Comparison of ENCODE assay signal across 18 cellular contexts in the genomic region with DNA sequence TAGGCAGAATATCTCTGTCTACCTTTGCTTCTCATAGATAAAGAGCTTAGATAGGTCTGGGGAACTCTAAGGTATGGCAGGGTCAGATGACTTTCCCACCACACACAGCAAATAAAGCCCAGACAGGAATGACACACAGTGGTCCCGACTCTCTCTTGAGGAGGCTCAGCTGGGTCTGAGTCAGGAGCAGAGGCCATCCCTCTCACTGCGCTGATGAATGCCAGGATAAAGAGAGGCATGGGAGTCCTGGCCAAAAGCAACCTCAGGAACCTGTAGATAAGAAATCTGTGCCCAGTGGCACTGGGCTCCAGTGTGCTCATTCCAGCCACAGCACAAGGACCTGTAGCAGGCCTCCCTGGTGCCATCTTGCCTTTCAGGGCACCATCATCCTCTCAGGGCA.
DNase-seq lines count a peak whose midpoint lies in the region; ATAC-seq and TF ChIP-seq lines count a peak whose summit lies in the region.
"Had no signal": no experiment of that assay in that cellular context is flagged by ENCODE, and none has a peak within 500 bp of the region (broad histone marks: within the 10 kb centered on the region; RNA-seq: fewer than 3 reads in every experiment).

No MANE protein-coding gene starts in this region.

- H2AFZ ChIP-seq in neuronal stem cell (ENCODE audit: low read length), result no peak overlapping the region
- H2AFZ ChIP-seq: GM23338 had no signal

- peaks cover 15% of the 10 kb centered on the region for H3K4me1 Mint-ChIP-seq in T-helper 17 cell
- H3K4me1 Mint-ChIP-seq in stimulated activated effector memory CD8-positive, alpha-beta T cell treated with anti-CD3 and anti-CD28 coated beads, Interleukin-12 subunit alpha, Interleukin-12 subunit beta, amount 100 ng/mL, for 72 hours, result peaks cover 6% of the 10 kb centered on the region
- H3K4me1 Mint-ChIP-seq: IgD-negative memory B cell had no signal

- ATAC-seq in T-helper 17 cell (no peak), HG02610 (IDR thresholded peaks at IDR 0.05; ENCODE audit: unreplicated experiment) (no peak)
- ATAC-seq in stimulated activated effector memory CD8-positive, alpha-beta T cell treated with anti-CD3 and anti-CD28 coated beads, Interleukin-12 subunit alpha, Interleukin-12 subunit beta, amount 100 ng/mL, for 72 hours, result no peak
- ATAC-seq: GM23338, HCT116, HepG2 had no signal

- H3K4me3 Mint-ChIP-seq in T-helper 17 cell, result no peak overlapping the region
- no peak overlapping the region for H3K4me3 Mint-ChIP-seq in stimulated activated effector memory CD8-positive, alpha-beta T cell treated with anti-CD3 and anti-CD28 coated beads, Interleukin-12 subunit alpha, Interleukin-12 subunit beta, amount 100 ng/mL, for 72 hours
- H3K4me3 Mint-ChIP-seq: CD4-positive, CD25-positive, alpha-beta regulatory T cell; CD8-positive, alpha-beta memory T cell; GM23338; IgD-negative memory B cell had no signal

- H3K23ac ChIP-seq in neuronal stem cell (ENCODE audit: low read depth, low read length, poor library complexity), result no peak overlapping the region

- H3K79me1 ChIP-seq in neuronal stem cell (ENCODE audit: low read depth, low read length), result no peaks in the 10 kb centered on the region

- H3K4me2 ChIP-seq in neuronal stem cell (ENCODE audit: insufficient read depth, low read length, poor library complexity, severe bottlenecking), result no peak overlapping the region
- H3K4me2 ChIP-seq: GM23338 had no signal

- no peak overlapping the region for H2BK5ac ChIP-seq in neuronal stem cell (ENCODE audit: low read length)

- H3K27me3 ChIP-seq in esophagus muscularis mucosa, result peaks cover 0 to 5% (median 0%) of the 10 kb centered on the region in 4 donors
- no peaks in the 10 kb centered on the region for H3K27me3 ChIP-seq in neuronal stem cell (ENCODE audit: control insufficient read depth in 3 of 3, insufficient read depth in 3 of 3, low read depth in 1 of 3, low read length in 3 of 3)

- H4K91ac ChIP-seq in neuronal stem cell (ENCODE audit: low read depth, low read length, poor library complexity), result no peak overlapping the region

- no peaks in the 10 kb centered on the region for H3K36me3 Mint-ChIP-seq in T-helper 17 cell (ENCODE audit: low read depth)
- H3K36me3 Mint-ChIP-seq in stimulated activated effector memory CD8-positive, alpha-beta T cell treated with anti-CD3 and anti-CD28 coated beads, Interleukin-12 subunit alpha, Interleukin-12 subunit beta, amount 100 ng/mL, for 72 hours, result no peaks in the 10 kb centered on the region
- H3K36me3 Mint-ChIP-seq: CD4-positive, CD25-positive, alpha-beta regulatory T cell; CD8-positive, alpha-beta memory T cell had no signal

- H3K27ac Mint-ChIP-seq in T-helper 17 cell, result peak overlapping the region; percentile 73
- peak overlapping the region; percentile 34 for H3K27ac Mint-ChIP-seq in stimulated activated effector memory CD8-positive, alpha-beta T cell treated with anti-CD3 and anti-CD28 coated beads, Interleukin-12 subunit alpha, Interleukin-12 subunit beta, amount 100 ng/mL, for 72 hours
- H3K27ac Mint-ChIP-seq: CD4-positive, CD25-positive, alpha-beta regulatory T cell; CD8-positive, alpha-beta memory T cell; GM23338; IgD-negative memory B cell had no signal

- H3K4me1 ChIP-seq in esophagus muscularis mucosa (no peaks in the 10 kb centered on the region), neuronal stem cell (ENCODE audit: control insufficient read depth in 2 of 2, insufficient read depth in 1 of 2, low read depth in 1 of 2, low read length in 2 of 2) (no peaks in the 10 kb centered on the region)
- H3K4me1 ChIP-seq: BE2C had no signal

- no peak overlapping the region for H3K9ac ChIP-seq in neuronal stem cell (ENCODE audit: low read depth, low read length, poor library complexity)

- 82% methylated on average over 2 of the region's 2 CpGs for WGBS in esophagus muscularis mucosa
- no CpG with 5 or more reads among the region's 2 CpGs for WGBS in neuronal stem cell (ENCODE audit: extremely low coverage in 2 of 2, insufficient read length in 2 of 2, insufficient replicate concordance in 1 of 2), 2 donors

- peak overlapping the region; percentile 9 for H2BK15ac ChIP-seq in neuronal stem cell (ENCODE audit: low read length)

- DNase-seq in T-helper 17 cell (no peak), esophagus muscularis mucosa (ENCODE audit: extremely low spot score) (peak; percentile 72), neuronal stem cell (ENCODE audit: low spot score) (no peak), germinal center (ENCODE audit: low spot score) (no peak)
- no peak for DNase-seq in stimulated activated effector memory CD8-positive, alpha-beta T cell treated with anti-CD3 and anti-CD28 coated beads, Interleukin-12 subunit alpha, Interleukin-12 subunit beta, amount 100 ng/mL, for 72 hours (ENCODE audit: low spot score in 2 of 2)
- no peak for DNase-seq in activated effector memory CD4-positive, alpha-beta T cell treated with anti-CD3 and anti-CD28 coated beads, Interleukin-2, amount 50 U/mL, for 16 hours
- DNase-seq: BE2C; C1 segment of cervical spinal cord; CD4-positive, CD25-positive, alpha-beta regulatory T cell; CD8-positive, alpha-beta memory T cell; COR-L47; DMS 273 treated with DMSO at 0.1 percent for 48 hours; H7 had no signal

- no peak overlapping the region for H3K4ac ChIP-seq in neuronal stem cell (ENCODE audit: low read length)

- peak overlapping the region; percentile 57 for H2AK5ac ChIP-seq in neuronal stem cell (ENCODE audit: low read depth, low read length)

- no peak for TF ChIP-seq POLR2A in esophagus muscularis mucosa (IDR thresholded peaks at IDR 0.05; ENCODE audit: low read depth)

- TF ChIP-seq EP300 in esophagus muscularis mucosa (IDR thresholded peaks at IDR 0.05), result no peak

- H2BK12ac ChIP-seq in neuronal stem cell (ENCODE audit: low read length), result peak overlapping the region; percentile 74

- H3K4me3 ChIP-seq in esophagus muscularis mucosa (no peak overlapping the region), neuronal stem cell (ENCODE audit: low read length in 2 of 2) (no peak overlapping the region)
- H3K4me3 ChIP-seq: GM23338 had no signal

- H3K36me3 ChIP-seq in esophagus muscularis mucosa, result no peaks in the 10 kb centered on the region
- no peaks in the 10 kb centered on the region for H3K36me3 ChIP-seq in neuronal stem cell (replicated peaks in 1 of 2; ENCODE audit: control insufficient read depth in 2 of 2, insufficient read depth in 2 of 2, low read length in 2 of 2)
- H3K36me3 ChIP-seq: BE2C had no signal

- no peaks in the 10 kb centered on the region for H3K9me3 Mint-ChIP-seq in stimulated activated effector memory CD8-positive, alpha-beta T cell treated with anti-CD3 and anti-CD28 coated beads, Interleukin-12 subunit alpha, Interleukin-12 subunit beta, amount 100 ng/mL, for 72 hours
- H3K9me3 Mint-ChIP-seq: CD8-positive, alpha-beta memory T cell had no signal

- H4K8ac ChIP-seq in neuronal stem cell (ENCODE audit: low read depth, low read length), result no peak overlapping the region

- H3K27ac ChIP-seq in esophagus muscularis mucosa (replicated peaks in 1 of 4) (no peak overlapping the region), neuronal stem cell (replicated peaks; ENCODE audit: low read length) (no peak overlapping the region)

- no peaks in the 10 kb centered on the region for H3K27me3 Mint-ChIP-seq in T-helper 17 cell
- H3K27me3 Mint-ChIP-seq: CD4-positive, CD25-positive, alpha-beta regulatory T cell had no signal

- H3K9me3 ChIP-seq in T-helper 17 cell (ENCODE audit: control insufficient read depth, low read length, poor library complexity, severe bottlenecking) (no peaks in the 10 kb centered on the region), esophagus muscularis mucosa (peaks cover 0 to 3% (median 0%) of the 10 kb centered on the region in 4 donors), neuronal stem cell (replicated peaks in 1 of 2; ENCODE audit: control insufficient read depth in 2 of 2, insufficient read depth in 1 of 2, low read depth in 1 of 2, low read length in 2 of 2) (peaks cover 0 to 7% of the 10 kb centered on the region in 2 donors)
- H3K9me3 ChIP-seq: BE2C had no signal

- H3K14ac ChIP-seq in neuronal stem cell (ENCODE audit: low read length), result no peak overlapping the region

- H3K18ac ChIP-seq in neuronal stem cell (ENCODE audit: low read length), result no peak overlapping the region

- intact Hi-C loops in esophagus muscularis mucosa (cut with DNase I), result no loop called here

- no peak for TF ChIP-seq CTCF in esophagus muscularis mucosa (IDR thresholded peaks at IDR 0.05)

- no peak overlapping the region for H2BK120ac ChIP-seq in neuronal stem cell (ENCODE audit: low read depth, low read length)
